In genomic region chr11:111829185-111829968, GRCh38 we compare ENCODE assay signal across 13 cellular contexts. TPM values are rescaled to one million over a fixed set of nuclear protein-coding genes. Genes with fewer than 3 reads are reported as not detected.
DNase-seq lines count a peak whose midpoint lies in the region; ATAC-seq, FAIRE-seq and TF ChIP-seq lines count a peak whose summit lies in the region.
"Had no signal": no experiment of that assay in that cellular context is flagged by ENCODE, and none has a peak within 500 bp of the region (broad histone marks: within the 10 kb centered on the region; RNA-seq: fewer than 3 reads in every experiment).

No MANE protein-coding gene starts in this region.

- no peaks in the 10 kb centered on the region for H3K9me3 Mint-ChIP-seq in brain
- H3K9me3 Mint-ChIP-seq: activated naive CD8-positive, alpha-beta T cell treated with anti-CD3 and anti-CD28 coated beads, Interleukin-2, amount 10 ng/mL, durations not matched to agents 7 days and 5 days had no signal

- TF ChIP-seq CTCF in brain (conservative IDR thresholded peaks at IDR 0.05), result no peak

- peaks cover 43% of the 10 kb centered on the region for H3K36me3 Mint-ChIP-seq in brain

- peaks cover 22% of the 10 kb centered on the region for H3K4me1 Mint-ChIP-seq in brain
- H3K4me1 Mint-ChIP-seq: activated naive CD8-positive, alpha-beta T cell treated with anti-CD3 and anti-CD28 coated beads, Interleukin-2, amount 10 ng/mL, durations not matched to agents 7 days and 5 days had no signal

- peak overlapping the region in 1 of 5 experiments; percentile 14 for H3K4me3 Mint-ChIP-seq in brain
- H3K4me3 Mint-ChIP-seq: activated naive CD8-positive, alpha-beta T cell treated with anti-CD3 and anti-CD28 coated beads, Interleukin-2, amount 10 ng/mL, durations not matched to agents 7 days and 5 days had no signal

- DNase-seq in GM12892 (ENCODE audit: insufficient read length) (peak; percentile 13), NCI-H187 (lab: John Stamatoyannopoulos, UW) (no peak), DMS79 (lab: John Stamatoyannopoulos, UW) (no peak), NCI-H82 (lab: John Stamatoyannopoulos, UW) (no peak)
- DNase-seq: activated naive CD8-positive, alpha-beta T cell treated with anti-CD3 and anti-CD28 coated beads, Interleukin-2, amount 10 ng/mL, durations not matched to agents 7 days and 5 days; effector memory CD4-positive, alpha-beta T cell; NCI-H1436; small intestine; T-helper 9 cell had no signal

- no peak for TF ChIP-seq POLR2A in GM12892 (IDR thresholded peaks at IDR 0.05; ENCODE audit: low read depth, low read length)

- peak; percentile 63 for FAIRE-seq in GM12892 (lab: Jason Lieb, UNC)
- FAIRE-seq: small intestine had no signal

- no peaks in the 10 kb centered on the region for H3K27me3 Mint-ChIP-seq in brain
- H3K27me3 Mint-ChIP-seq: activated naive CD8-positive, alpha-beta T cell treated with anti-CD3 and anti-CD28 coated beads, Interleukin-2, amount 10 ng/mL, durations not matched to agents 7 days and 5 days had no signal

- H3K27ac Mint-ChIP-seq in brain, result peak overlapping the region in 4 of 5 experiments; percentile 21 to 94 (median 66)
- H3K27ac Mint-ChIP-seq: activated naive CD8-positive, alpha-beta T cell treated with anti-CD3 and anti-CD28 coated beads, Interleukin-2, amount 10 ng/mL, durations not matched to agents 7 days and 5 days had no signal

- peak; percentile 68 for ATAC-seq in GM19395 (IDR thresholded peaks at IDR 0.05; ENCODE audit: unreplicated experiment)
- ATAC-seq in HG02981 (IDR thresholded peaks at IDR 0.05; ENCODE audit: unreplicated experiment), result peak; percentile 64
- no peak for ATAC-seq in GM18873 (IDR thresholded peaks at IDR 0.05; ENCODE audit: low FRiP score, unreplicated experiment)

RNA-seq across cellular contexts. Expression of gene ALG9, which starts 42.0 kb away (rescaled TPM):
- polyA plus RNA-seq in GM12892 (2012; ENCODE audit: missing spikeins), result 23.2 TPM
- polyA plus RNA-seq in brain (ENCODE audit: insufficient read depth, low read depth, low replicate concordance), result 31.5 TPM

RNA-seq across cellular contexts. Expression of gene FDXACB1, which starts 49.6 kb away (rescaled TPM):
- 5.6 TPM for polyA plus RNA-seq in GM12892 (2012; ENCODE audit: missing spikeins)
- 1.7 TPM for polyA plus RNA-seq in brain (ENCODE audit: insufficient read depth, low read depth, low replicate concordance)

RNA-seq across cellular contexts. Expression of gene CFAP68, which starts 50.0 kb away (rescaled TPM):
- 101 TPM for polyA plus RNA-seq in GM12892 (2012; ENCODE audit: missing spikeins)
- 54.4 TPM for polyA plus RNA-seq in brain (ENCODE audit: insufficient read depth, low read depth, low replicate concordance)
